22 cellular contexts compared by ENCODE assay signal in genomic region chr10:105800626-105801025, GRCh38.
"Had no signal": no experiment of that assay in that cellular context is flagged by ENCODE, and none has a peak within 500 bp of the region (broad histone marks: within the 10 kb centered on the region; RNA-seq: fewer than 3 reads in every experiment).

No MANE protein-coding gene starts in this region.

- H3K36me3 ChIP-seq: breast epithelium, left ventricle myocardium inferior, neutrophil, pancreas, prostate gland, right atrium auricular region, tibial nerve had no signal

- H3K27me3 ChIP-seq: breast epithelium, foreskin keratinocyte, neutrophil, pancreas, right atrium auricular region, tibial nerve had no signal

- H3K4me3 ChIP-seq: breast epithelium, left ventricle myocardium inferior, pancreas, prostate gland, right atrium auricular region, tibial nerve had no signal

- DNase-seq: activated CD4-positive, alpha-beta T cell treated with anti-CD3 and anti-CD28 coated beads, Interleukin-2, amount 50 U/mL, for 1 hour; activated CD4-positive, CD25-positive, alpha-beta regulatory T cell treated with anti-CD3 and anti-CD28 coated beads, Interleukin-2, amount 50 U/mL, for 72 hours; activated naive CD4-positive, alpha-beta T cell treated with Interleukin-2 at 50 U/mL for 16 hours; activated T-cell treated with anti-CD3 and anti-CD28 coated beads for 4 hours; activated T-cell treated with anti-CD3 and anti-CD28 coated beads, Interleukin-2, amount 50 U/mL, for 72 hours; aorta; central memory CD4-positive, alpha-beta T cell; endodermal cell; foreskin keratinocyte; left ventricle myocardium inferior; pancreas; stimulated activated CD4-positive, alpha-beta T cell treated with anti-CD3 and anti-CD28 coated beads, Interleukin-15, amount 100 ng/mL, for 24 hours; stimulated activated CD4-positive, alpha-beta T cell treated with anti-CD3 and anti-CD28 coated beads, Interleukin-2, amount 100 ng/mL, for 24 hours; stimulated activated naive CD4-positive, alpha-beta T cell had no signal

- FAIRE-seq: islet of Langerhans, pancreas, TTC549 had no signal

- ATAC-seq: activated T-cell treated with anti-CD3 and anti-CD28 coated beads, Interleukin-2, amount 50 U/mL, for 72 hours; esophagus mucosa; foreskin keratinocyte; pancreas had no signal

- H3K27ac ChIP-seq: breast epithelium, foreskin keratinocyte, left ventricle myocardium inferior, neutrophil, pancreas, prostate gland, right atrium auricular region, tibial nerve had no signal

- H3K9me3 ChIP-seq: breast epithelium, left ventricle myocardium inferior, neutrophil, pancreas, prostate gland, right atrium auricular region, tibial nerve had no signal

- H3K4me1 ChIP-seq: breast epithelium, foreskin keratinocyte, pancreas, prostate gland, right atrium auricular region, tibial nerve had no signal
